Comparison of ENCODE assay signal across 14 cellular contexts in genomic region chr4:7598939-7599790, GRCh38.
"Had no signal": no experiment of that assay in that cellular context is flagged by ENCODE, and none has a peak within 500 bp of the region (broad histone marks: within the 10 kb centered on the region; RNA-seq: fewer than 3 reads in every experiment).

No MANE protein-coding gene starts in this region.

- H3K36me3 ChIP-seq: gastrocnemius medialis, stomach, thoracic aorta, vagina had no signal

- H3K27ac Mint-ChIP-seq: activated naive CD4-positive, alpha-beta T cell treated with anti-CD3 and anti-CD28 coated beads, Interleukin-2, amount 10 ng/mL, durations not matched to agents 7 days and 5 days; activated T-helper 2 cell treated with anti-CD3 and anti-CD28 coated beads, Interferon-gamma antibody, Interleukin-2, Interleukin-4, amounts not matched to agents 10 μg/mL and 5 μg/mL and 100 μg/mL, durations not matched to agents 14 hours and 24 hours and 36 hours; nephron; T-helper 17 cell had no signal

- H3K27ac ChIP-seq: coronary artery, gastrocnemius medialis, stomach, thoracic aorta, vagina had no signal

- H3K4me3 ChIP-seq: coronary artery, gastrocnemius medialis, stomach, thoracic aorta, vagina had no signal

- H3K4me1 Mint-ChIP-seq: activated naive CD4-positive, alpha-beta T cell treated with anti-CD3 and anti-CD28 coated beads, Interleukin-2, amount 10 ng/mL, durations not matched to agents 7 days and 5 days; T-helper 17 cell had no signal

- H3K4me1 ChIP-seq: gastrocnemius medialis, stomach had no signal

- H3K9me3 ChIP-seq: gastrocnemius medialis, thoracic aorta, vagina had no signal

- ATAC-seq: gastrocnemius medialis, T-helper 17 cell had no signal

- DNase-seq: activated CD4-positive, CD25-positive, alpha-beta regulatory T cell; activated naive CD4-positive, alpha-beta T cell treated with anti-CD3 and anti-CD28 coated beads, Interleukin-2, amount 10 ng/mL, durations not matched to agents 7 days and 5 days; central memory CD4-positive, alpha-beta T cell; effector CD4-positive, alpha-beta T cell; gastrocnemius medialis; mesenchymal stem cell; stimulated activated CD4-positive, alpha-beta T cell treated with anti-CD3 and anti-CD28 coated beads, Interleukin-4, amount 100 ng/mL, for 1 hour; stomach; T-helper 17 cell had no signal

- H3K27me3 Mint-ChIP-seq: activated naive CD4-positive, alpha-beta T cell treated with anti-CD3 and anti-CD28 coated beads, Interleukin-2, amount 10 ng/mL, durations not matched to agents 7 days and 5 days had no signal

- H3K36me3 Mint-ChIP-seq: activated naive CD4-positive, alpha-beta T cell treated with anti-CD3 and anti-CD28 coated beads, Interleukin-2, amount 10 ng/mL, durations not matched to agents 7 days and 5 days had no signal

- H3K4me3 Mint-ChIP-seq: activated naive CD4-positive, alpha-beta T cell treated with anti-CD3 and anti-CD28 coated beads, Interleukin-2, amount 10 ng/mL, durations not matched to agents 7 days and 5 days; nephron; T-helper 17 cell had no signal
